ENCODE assay signal across 8 cellular contexts in genomic region chr5:91280942-91281269, GRCh38.
DNase-seq lines count a peak whose midpoint lies in the region; ATAC-seq and TF ChIP-seq lines count a peak whose summit lies in the region.

No MANE protein-coding gene starts in this region.

- H3K27me3 ChIP-seq in SK-N-SH (ENCODE audit: insufficient read depth) (no peaks in the 10 kb centered on the region), ectodermal cell (ENCODE audit: control insufficient read depth, insufficient read depth, low read length, poor library complexity, severe bottlenecking) (peaks cover 3% of the 10 kb centered on the region), osteoblast (ENCODE audit: insufficient read depth, low read length) (no peaks in the 10 kb centered on the region)

- DNase-seq in SK-N-SH: no peak
- no peak for DNase-seq in osteoblast (ENCODE audit: insufficient read length, low spot score, missing footprints)
- no peak for DNase-seq in AG20443 (ENCODE audit: low spot score)
- DNase-seq in H4 (ENCODE audit: low spot score): no peak
- no peak for DNase-seq in GM10266 (ENCODE audit: extremely low spot score)

- H4K20me1 ChIP-seq in SK-N-SH (ENCODE audit: insufficient read depth): no peaks in the 10 kb centered on the region
- no peaks in the 10 kb centered on the region for H4K20me1 ChIP-seq in osteoblast (ENCODE audit: insufficient read depth, low read length)

- H3K4me3 ChIP-seq in SK-N-SH (ENCODE audit: low read depth in 2 of 2, low read length in 1 of 2) (peak overlapping the region; percentile 35 to 50; a peak in 3 of 4 replicates), ectodermal cell (ENCODE audit: insufficient read depth, low read depth, low read length) (peak overlapping the region; percentile 49), osteoblast (ENCODE audit: insufficient read depth, low read length) (peak overlapping the region; percentile 76)

- H3K36me3 ChIP-seq in SK-N-SH (replicated peaks in 1 of 2; ENCODE audit: control insufficient read depth in 1 of 2, insufficient read depth in 2 of 2, low read length in 1 of 2): no peaks in the 10 kb centered on the region
- no peaks in the 10 kb centered on the region for H3K36me3 ChIP-seq in KOPT-K1 (ENCODE audit: insufficient read depth, low read length)
- no peaks in the 10 kb centered on the region for H3K36me3 ChIP-seq in ectodermal cell (ENCODE audit: control insufficient read depth, insufficient read depth, low read length)
- no peaks in the 10 kb centered on the region for H3K36me3 ChIP-seq in osteoblast (ENCODE audit: insufficient read depth, low read length)

- peaks cover 24% of the 10 kb centered on the region for H3F3A ChIP-seq in SK-N-SH (replicated peaks; ENCODE audit: insufficient read depth)

- H3K9me2 ChIP-seq in SK-N-SH: no peaks in the 10 kb centered on the region

- H3K9ac ChIP-seq in SK-N-SH: peak overlapping the region; percentile 86

- peak overlapping the region; percentile 94 to 98 for H3K27ac ChIP-seq in SK-N-SH (ENCODE audit: low read depth in 2 of 2, low read length in 1 of 2)
- peak overlapping the region; percentile 57 for H3K27ac ChIP-seq in KOPT-K1 (ENCODE audit: low read depth, low read length, poor library complexity, severe bottlenecking)
- H3K27ac ChIP-seq in ectodermal cell (ENCODE audit: insufficient read depth, low read depth, low read length, poor library complexity, severe bottlenecking): no peak overlapping the region
- peak overlapping the region; percentile 100 for H3K27ac ChIP-seq in osteoblast (ENCODE audit: low read depth, low read length)

- TF ChIP-seq RAD21 in SK-N-SH (IDR thresholded peaks at IDR 0.05; ENCODE audit: low read length): no peak

- WGBS in SK-N-SH (ENCODE audit: low lambda C conversion rate): 15% methylated on average over 6 of the region's 6 CpGs
- 18 to 21% methylated on average over 5 to 6 of the region's 6 CpGs for whole genome bisulfite sequencing in ectodermal cell, 2 experiments

- peak overlapping the region; percentile 56 for H2AFZ ChIP-seq in SK-N-SH (ENCODE audit: low read depth)
- H2AFZ ChIP-seq in osteoblast (ENCODE audit: low read length): peak overlapping the region; percentile 58

- H3K9me3 ChIP-seq in SK-N-SH: no peaks in the 10 kb centered on the region
- H3K9me3 ChIP-seq in KOPT-K1 (ENCODE audit: insufficient read depth, low read length, poor library complexity, severe bottlenecking): peaks cover 9% of the 10 kb centered on the region
- no peaks in the 10 kb centered on the region for H3K9me3 ChIP-seq in ectodermal cell (ENCODE audit: control insufficient read depth, low read length)
- H3K9me3 ChIP-seq in osteoblast (ENCODE audit: low read depth, low read length): no peaks in the 10 kb centered on the region

- TF ChIP-seq CTCF in SK-N-SH (IDR thresholded peaks at IDR 0.05): no peak
- no peak for TF ChIP-seq CTCF in osteoblast (IDR thresholded peaks at IDR 0.05; ENCODE audit: extremely low read depth, low read depth, low read length)
- no peak for TF ChIP-seq CTCF in GM10266 (IDR thresholded peaks at IDR 0.05; ENCODE audit: control insufficient read depth, insufficient read depth, low read depth, missing control alignments)

- no peak for ATAC-seq in SK-N-SH treated with all-trans-retinoic acid at 6 μM for 48 hours

- POLR2A ChIA-PET in SK-N-SH (lab: Yijun Ruan, JAX): interaction anchor here (0.9 to 2.6 kb wide), 7 partner anchors 14 to 104 kb away, joined by 3 to 19 read pairs (median 4); partner anchors contain the start of gene ARRDC3

- no peak for TF ChIP-seq EP300 in SK-N-SH (IDR thresholded peaks at IDR 0.05; ENCODE audit: borderline replicate concordance in 1 of 2, low read depth in 1 of 2, low read length in 1 of 2)

- H3K4me1 ChIP-seq in SK-N-SH (ENCODE audit: control insufficient read depth in 1 of 2, insufficient read depth in 2 of 2, low read depth in 1 of 2, low read length in 1 of 2) (peaks cover 10 to 24% of the 10 kb centered on the region in 2 experiments), ectodermal cell (ENCODE audit: control insufficient read depth, insufficient read depth, low read length) (peaks cover 9% of the 10 kb centered on the region), osteoblast (ENCODE audit: insufficient read depth, low read length) (peaks cover 41% of the 10 kb centered on the region)

- peak overlapping the region; percentile 78 for H3K4me2 ChIP-seq in SK-N-SH
- peak overlapping the region; percentile 99 for H3K4me2 ChIP-seq in osteoblast (ENCODE audit: insufficient read depth, low read length)

- H3K79me2 ChIP-seq in SK-N-SH (ENCODE audit: insufficient read depth) (no peaks in the 10 kb centered on the region), osteoblast (ENCODE audit: insufficient read depth, low read length) (no peaks in the 10 kb centered on the region)

- CTCF ChIA-PET in SK-N-SH (lab: Yijun Ruan, JAX): interaction anchor here (0.7 to 3.2 kb wide), 5 partner anchors 11 to 404 kb away, joined by 3 to 19 read pairs (median 5); partner anchors contain the start of gene ARRDC3

TF ChIP-seq in SK-N-SH, 30 proteins besides CTCF, POLR2A, EP300 and RAD21:
- TF ChIP-seq ZBTB33 (IDR thresholded peaks at IDR 0.05; ENCODE audit: borderline replicate concordance, low read depth) (no peak), NFIC (IDR thresholded peaks at IDR 0.05; ENCODE audit: borderline replicate concordance) (no peak)
TF ChIP-seq in SK-N-SH: peak in this region for 0.

TF ChIP-seq in SK-N-SH treated with all-trans-retinoic acid at 6 μM for 48 hours, 23 proteins besides CTCF, POLR2A, EP300 and RAD21:
- TF ChIP-seq TOX (CRISPR knock-in tag; IDR thresholded peaks at IDR 0.05; ENCODE audit: borderline replicate concordance): no peak
- no peak for TF ChIP-seq ARNTL (CRISPR knock-in tag; IDR thresholded peaks at IDR 0.05; ENCODE audit: borderline replicate concordance, low read depth)
- TF ChIP-seq RARB (CRISPR knock-in tag; IDR thresholded peaks at IDR 0.05): no peak
- TF ChIP-seq POU6F1 (CRISPR knock-in tag; IDR thresholded peaks at IDR 0.05; ENCODE audit: borderline replicate concordance, low read depth): no peak
